Comparison of ENCODE assay signal across 8 cellular contexts in genomic region chr17:83081561-83082201, GRCh38. TPM values are rescaled to one million over a fixed set of nuclear protein-coding genes. Genes with fewer than 3 reads are reported as not detected.
DNase-seq lines count a peak whose midpoint lies in the region; ATAC-seq and TF ChIP-seq lines count a peak whose summit lies in the region.

No MANE protein-coding gene starts in this region.

- no peaks in the 10 kb centered on the region for H3K9me3 ChIP-seq in CD4-positive, alpha-beta memory T cell (ENCODE audit: control insufficient read depth in 1 of 2, low read length in 2 of 2)
- H3K9me3 ChIP-seq in psoas muscle = no peaks in the 10 kb centered on the region

- H3K4me3 Mint-ChIP-seq in CD4-positive, alpha-beta memory T cell = peak overlapping the region; percentile 53 to 82 (median 76)
- peak overlapping the region; percentile 69 for H3K4me3 Mint-ChIP-seq in T-helper 2 cell treated with Interferon-gamma antibody and Interleukin-4, amounts not matched to agents 5 μg/mL and 100 μg/mL, for 36 hours

- peaks cover 29% of the 10 kb centered on the region for H3K4me1 ChIP-seq in CD4-positive, alpha-beta memory T cell (ENCODE audit: insufficient read depth, low read length)
- peaks cover 7% of the 10 kb centered on the region for H3K4me1 ChIP-seq in psoas muscle

- peaks cover 0 to 6% (median 0%) of the 10 kb centered on the region in 8 donors for H3K9me3 Mint-ChIP-seq in CD4-positive, alpha-beta memory T cell
- no peaks in the 10 kb centered on the region for H3K9me3 Mint-ChIP-seq in T-helper 2 cell treated with Interferon-gamma antibody and Interleukin-4, amounts not matched to agents 5 μg/mL and 100 μg/mL, for 36 hours

- DNase-seq in CD4-positive, alpha-beta memory T cell = peak in 3 of 5 donors; percentile 12 to 34 (median 16)
- no peak for DNase-seq in T-helper 2 cell treated with Interferon-gamma antibody and Interleukin-4, amounts not matched to agents 5 μg/mL and 100 μg/mL, for 36 hours (ENCODE audit: low spot score)
- DNase-seq in fibroblast of villous mesenchyme (ENCODE audit: low read depth) (peak; percentile 69), psoas muscle (peak; percentile 66 to 75), HEK293T (ENCODE audit: extremely low spot score) (no peak), NCI-H446 treated with DMSO at 0.1 percent for 48 hours (lab: John Stamatoyannopoulos, UW) (no peak), H7 (no peak), LoVo (ENCODE audit: low spot score) (no peak)

- 48 to 71% (median 49%) methylated on average over 23 to 26 of the region's 26 CpGs for WGBS in psoas muscle, 3 donors

- POLR2A ChIA-PET in CD4-positive, alpha-beta memory T cell (lab: Charles Lee; ENCODE audit: partially characterized antibody) = no interaction called here
- POLR2A ChIA-PET in HEK293T (lab: Yijun Ruan, JAX) = no interaction called here

- H3K27me3 Mint-ChIP-seq in CD4-positive, alpha-beta memory T cell = no peaks in the 10 kb centered on the region
- peaks cover 27% of the 10 kb centered on the region for H3K27me3 Mint-ChIP-seq in T-helper 2 cell treated with Interferon-gamma antibody and Interleukin-4, amounts not matched to agents 5 μg/mL and 100 μg/mL, for 36 hours (ENCODE audit: low read depth)

- H3K27ac ChIP-seq in CD4-positive, alpha-beta memory T cell (ENCODE audit: low read depth, low read length) = no peak overlapping the region
- peak overlapping the region; percentile 41 for H3K27ac ChIP-seq in psoas muscle

- ATAC-seq in psoas muscle = peak in 1 of 4 donors; percentile 9

- intact Hi-C loops in CD4-positive, alpha-beta memory T cell (cut with micrococcal nuclease) = no loop called here
- intact Hi-C loops in psoas muscle (cut with DNase I) = no loop called here

- peak overlapping the region in 6 of 7 donors; percentile 22 to 94 (median 67) for H3K27ac Mint-ChIP-seq in CD4-positive, alpha-beta memory T cell
- H3K27ac Mint-ChIP-seq in T-helper 2 cell treated with Interferon-gamma antibody and Interleukin-4, amounts not matched to agents 5 μg/mL and 100 μg/mL, for 36 hours = peak overlapping the region; percentile 62

- TF ChIP-seq CTCF in fibroblast of villous mesenchyme (IDR thresholded peaks at IDR 0.05; ENCODE audit: insufficient read depth, low read depth, low read length) (no peak), psoas muscle (IDR thresholded peaks at IDR 0.05) (no peak)

- CTCF ChIA-PET in CD4-positive, alpha-beta memory T cell (lab: Charles Lee; ENCODE audit: partially characterized antibody) = no interaction called here
- CTCF ChIA-PET in HEK293T (lab: Yijun Ruan, JAX) = no interaction called here

- no peaks in the 10 kb centered on the region for H3K36me3 ChIP-seq in CD4-positive, alpha-beta memory T cell (ENCODE audit: insufficient read depth, low read length)
- H3K36me3 ChIP-seq in psoas muscle (ENCODE audit: insufficient read depth in 1 of 2, low read depth in 1 of 2) = no peaks in the 10 kb centered on the region
- no peaks in the 10 kb centered on the region for H3K36me3 ChIP-seq in H7 (replicated peaks; ENCODE audit: control insufficient read depth, insufficient read depth, low read length)

- no peak overlapping the region for H3K4me3 ChIP-seq in CD4-positive, alpha-beta memory T cell (ENCODE audit: low read length in 2 of 2)
- peak overlapping the region; percentile 70 for H3K4me3 ChIP-seq in fibroblast of villous mesenchyme (ENCODE audit: low read depth, low read length)
- H3K4me3 ChIP-seq in psoas muscle = peak overlapping the region; percentile 71
- no peak overlapping the region; the same call in 1 of the 2 replicates for H3K4me3 ChIP-seq in H7 (ENCODE audit: insufficient read depth, low read depth, low read length)

- H3K4me1 Mint-ChIP-seq in CD4-positive, alpha-beta memory T cell = peaks cover 8 to 41% (median 29%) of the 10 kb centered on the region in 4 donors
- H3K4me1 Mint-ChIP-seq in T-helper 2 cell treated with Interferon-gamma antibody and Interleukin-4, amounts not matched to agents 5 μg/mL and 100 μg/mL, for 36 hours (ENCODE audit: low read depth) = peaks cover 30% of the 10 kb centered on the region

- peaks cover 0 to 7% of the 10 kb centered on the region in 2 donors for H3K36me3 Mint-ChIP-seq in CD4-positive, alpha-beta memory T cell
- no peaks in the 10 kb centered on the region for H3K36me3 Mint-ChIP-seq in T-helper 2 cell treated with Interferon-gamma antibody and Interleukin-4, amounts not matched to agents 5 μg/mL and 100 μg/mL, for 36 hours (ENCODE audit: low read depth)

- no peaks in the 10 kb centered on the region for H3K27me3 ChIP-seq in CD4-positive, alpha-beta memory T cell (ENCODE audit: insufficient read depth, low read length)
- H3K27me3 ChIP-seq in psoas muscle (ENCODE audit: insufficient read depth in 3 of 3, low read length in 2 of 3) = peaks cover 0 to 14% (median 7%) of the 10 kb centered on the region in 3 donors
- peaks cover 31% of the 10 kb centered on the region for H3K27me3 ChIP-seq in H7 (ENCODE audit: control insufficient read depth, insufficient read depth, low read length)

TF ChIP-seq in HEK293T, 16 proteins besides CTCF, POLR2A, EP300 and RAD21:
- no peak for TF ChIP-seq L3MBTL2 (conservative IDR thresholded peaks at IDR 0.05)
- no peak for TF ChIP-seq HDGF (IDR thresholded peaks at IDR 0.05; ENCODE audit: borderline replicate concordance)

RNA-seq across cellular contexts. Expression of gene METRNL, which starts 2.3 kb away (rescaled TPM):
- total RNA-seq in CD4-positive, alpha-beta memory T cell = 1 to 10 TPM; 6.2 to 6.5 TPM
- 1 to 10 TPM in 1 of 2 donors, under 1 TPM in 1; 0.67 to 1.8 TPM for polyA plus RNA-seq in CD4-positive, alpha-beta memory T cell
- total RNA-seq in fibroblast of villous mesenchyme (47.1 and 59.9 TPM in 2 replicates), psoas muscle (10 to 100 TPM in 3 of 4 donors, 1 to 10 TPM in 1; 9.3 to 24.0 (median 11.1) TPM)
- polyA plus RNA-seq in psoas muscle = 10 to 100 TPM in 2 of 3 donors, 1 to 10 TPM in 1; 6.7 to 81.7 (median 12.3) TPM
- total RNA-seq in H7 (2014; rRNA removed; shearing (Covaris generic)) = 26.6 and 32.0 TPM in 2 replicates

Comparison
In these comparisons a context has a peak if more than half of its experiments do, and no peak if none do; other contexts are left out.
1. DNase-seq: peak in CD4-positive, alpha-beta memory T cell (3 of 5), fibroblast of villous mesenchyme (single experiment) and psoas muscle (2 of 2); none in T-helper 2 cell treated with Interferon-gamma antibody and Interleukin-4, amounts not matched to agents 5 μg/mL and 100 μg/mL, for 36 hours (single experiment), HEK293T (single experiment), NCI-H446 treated with DMSO at 0.1 percent for 48 hours (single experiment), H7 (single experiment) and LoVo (single experiment).
2. H3K4me3 ChIP-seq: peak in fibroblast of villous mesenchyme (single experiment) and psoas muscle (single experiment); none in CD4-positive, alpha-beta memory T cell (0 of 2) and H7 (single experiment).